ENCODE assay signal across 3 cellular contexts in genomic region chr2:19137433-19137832, GRCh38.
TF ChIP-seq lines count a peak whose summit lies in the region.

No MANE protein-coding gene starts in this region.

TF ChIP-seq in GM23338, 12 proteins besides CTCF, POLR2A, EP300 and RAD21:
- TF ChIP-seq POLR2AphosphoS5 (IDR thresholded peaks at IDR 0.05; ENCODE audit: low read depth): no peak
TF ChIP-seq in GM23338: peak in this region for 0.

TF ChIP-seq in SK-N-SH, 30 proteins besides CTCF, POLR2A, EP300 and RAD21:
- TF ChIP-seq RXRA (IDR thresholded peaks at IDR 0.05; ENCODE audit: borderline replicate concordance, low read depth) (no peak), PBX3 (IDR thresholded peaks at IDR 0.05) (no peak), MEF2A (IDR thresholded peaks at IDR 0.05; ENCODE audit: borderline replicate concordance, low read depth) (no peak), SIN3A (IDR thresholded peaks at IDR 0.05; ENCODE audit: borderline replicate concordance, low read depth, low read length) (no peak), EZH2phosphoT487 (IDR thresholded peaks at IDR 0.05; ENCODE audit: borderline replicate concordance, low read depth) (no peak)
TF ChIP-seq in SK-N-SH: peak in this region for 0.

TF ChIP-seq in H1, 55 proteins besides CTCF, POLR2A, EP300 and RAD21:
- TF ChIP-seq KDM4A (IDR thresholded peaks at IDR 0.05; ENCODE audit: low read depth, low read length, severe bottlenecking) (no peak), NANOG (IDR thresholded peaks at IDR 0.05; ENCODE audit: insufficient read depth, low read depth, low read length, poor library complexity, severe bottlenecking) (no peak), EGR1 (IDR thresholded peaks at IDR 0.05; ENCODE audit: borderline replicate concordance, low read depth, low read length) (no peak)
